ENCODE assay signal across 12 cellular contexts in genomic region chr4:147824884-147825283, GRCh38.
"Had no signal": no experiment of that assay in that cellular context is flagged by ENCODE, and none has a peak within 500 bp of the region (broad histone marks: within the 10 kb centered on the region; RNA-seq: fewer than 3 reads in every experiment).

No MANE protein-coding gene starts in this region.

- H3K9me3 ChIP-seq: right lobe of liver, stomach, tibial nerve had no signal

- DNase-seq: activated CD4-positive, CD25-positive, alpha-beta regulatory T cell treated with anti-CD3 and anti-CD28 coated beads, Interleukin-2, amount 50 U/mL, for 72 hours; activated naive CD4-positive, alpha-beta T cell treated with Interleukin-2 at 50 U/mL for 16 hours; anterior cingulate cortex; islet precursor cell; right lobe of liver; stomach had no signal

- ATAC-seq: left lobe of liver had no signal

- H3K4me3 Mint-ChIP-seq: activated T-helper 1 cell treated with anti-CD3 and anti-CD28 coated beads, Interleukin-12 subunit alpha, Interleukin-12 subunit beta, Interleukin-2, Interleukin-4 antibody, amounts not matched to agents 30 ng/mL and 10 ng/mL and 1 ng/mL, durations not matched to agents 14 hours and 24 hours and 36 hours; memory B cell; nephron had no signal

- H3K4me3 ChIP-seq: right lobe of liver, stomach, tibial nerve had no signal

- H3K36me3 Mint-ChIP-seq: memory B cell had no signal

- H3K9me3 Mint-ChIP-seq: activated T-helper 1 cell treated with anti-CD3 and anti-CD28 coated beads, Interleukin-12 subunit alpha, Interleukin-12 subunit beta, Interleukin-2, Interleukin-4 antibody, amounts not matched to agents 30 ng/mL and 10 ng/mL and 1 ng/mL, durations not matched to agents 14 hours and 24 hours and 36 hours; memory B cell; nephron had no signal

- H3K27me3 Mint-ChIP-seq: progenitor cell of endocrine pancreas had no signal

- H3K27me3 ChIP-seq: right lobe of liver, stomach, tibial nerve had no signal

- H3K27ac Mint-ChIP-seq: activated T-helper 1 cell treated with anti-CD3 and anti-CD28 coated beads, Interleukin-12 subunit alpha, Interleukin-12 subunit beta, Interleukin-2, Interleukin-4 antibody, amounts not matched to agents 30 ng/mL and 10 ng/mL and 1 ng/mL, durations not matched to agents 14 hours and 24 hours and 36 hours; memory B cell; nephron; progenitor cell of endocrine pancreas had no signal

- H3K36me3 ChIP-seq: right lobe of liver had no signal

- H3K27ac ChIP-seq: right lobe of liver had no signal

- H3K4me1 Mint-ChIP-seq: memory B cell had no signal
